Comparison of ENCODE assay signal across 10 cellular contexts in genomic region chr16:7420843-7421242, GRCh38.
"Had no signal": no experiment of that assay in that cellular context is flagged by ENCODE, and none has a peak within 500 bp of the region (broad histone marks: within the 10 kb centered on the region; RNA-seq: fewer than 3 reads in every experiment).

No MANE protein-coding gene starts in this region.

- H3K9me3 Mint-ChIP-seq: H9 had no signal

- H3K4me3 ChIP-seq: GM23248, GM23338, HAP-1 had no signal

- H3K4me1 ChIP-seq: HAP-1 had no signal

- H3K36me3 ChIP-seq: HAP-1 had no signal

- H3K4me2 ChIP-seq: GM23338 had no signal

- H3K27ac Mint-ChIP-seq: GM23338, H9, HFFc6 had no signal

- H2AFZ ChIP-seq: GM23248, GM23338 had no signal

- FAIRE-seq: H1, H54 had no signal

- H3K27ac ChIP-seq: GM23248 had no signal

- H3K9ac ChIP-seq: GM23248 had no signal

- H3K9me3 ChIP-seq: HAP-1 had no signal

- H3K4me3 Mint-ChIP-seq: GM23338, H9, HFFc6 had no signal

- DNase-seq: GM23248, GOT3, H7, H9, HCEC 1CT, HFFc6 had no signal
